In the genomic region with DNA sequence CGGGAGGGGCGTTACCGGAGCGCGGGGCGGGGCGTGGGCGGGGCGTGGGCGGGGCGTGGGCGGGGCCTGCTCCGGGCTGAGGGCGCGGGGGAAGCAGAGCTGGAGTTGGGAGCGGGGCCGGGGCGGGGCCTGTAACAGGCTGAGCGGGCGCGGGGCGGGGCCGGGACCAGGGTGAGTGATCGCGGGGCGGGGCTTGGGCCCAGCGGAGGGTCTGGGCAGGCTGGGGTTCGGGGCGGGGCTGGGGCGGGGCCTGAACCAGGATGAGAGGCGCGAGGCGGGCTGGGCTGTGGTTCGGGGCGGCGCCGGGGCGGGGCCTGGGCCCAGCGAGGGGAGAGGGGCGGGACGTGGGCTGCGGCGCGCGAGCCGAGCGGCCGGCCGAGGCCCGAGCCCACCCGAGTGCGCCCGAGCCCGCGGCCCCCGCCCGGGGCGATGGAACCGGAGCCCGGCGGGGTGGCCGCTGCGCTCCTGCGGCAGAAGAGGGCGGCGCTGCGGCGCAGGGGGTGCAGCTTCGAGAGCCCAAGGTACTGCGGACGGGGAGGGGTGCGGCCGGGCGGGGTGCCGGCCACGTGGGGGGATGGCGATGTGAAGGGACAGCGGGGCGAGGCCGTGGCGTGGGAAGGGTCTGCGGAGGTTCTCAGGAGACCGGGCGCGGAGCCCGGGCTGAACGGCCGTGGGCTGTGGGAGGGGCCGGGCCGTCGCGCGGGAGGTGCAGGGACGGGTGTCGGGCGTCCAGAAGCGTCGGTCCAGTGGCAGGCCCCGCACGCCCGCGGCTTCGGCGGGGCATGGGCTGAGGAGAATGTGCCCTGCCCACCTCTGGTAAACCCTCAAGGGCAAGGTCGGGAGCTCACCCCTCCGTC, we compare ENCODE assay signal across 8 cellular contexts. TPM values are rescaled to one million over a fixed set of nuclear protein-coding genes. Genes with fewer than 3 reads are reported as not detected.
DNase-seq lines count a peak whose midpoint lies in the region; ATAC-seq and TF ChIP-seq lines count a peak whose summit lies in the region.

No MANE protein-coding gene starts in this region.

- no peaks in the 10 kb centered on the region for H3K36me3 ChIP-seq in liver (ENCODE audit: control insufficient read depth in 4 of 4, insufficient read depth in 3 of 4, low read depth in 1 of 4, low read length in 3 of 4)

- H3K4me3 ChIP-seq in liver (ENCODE audit: low read depth in 1 of 3, low read length in 3 of 3): peak overlapping the region; percentile 58 to 79 (median 75)

- no peaks in the 10 kb centered on the region for H3K9me3 ChIP-seq in liver (ENCODE audit: control insufficient read depth in 4 of 4, low read length in 3 of 4)

- no peak overlapping the region for H3K27ac ChIP-seq in liver (ENCODE audit: low read depth in 1 of 2, low read length in 2 of 2)

- H3K4me1 ChIP-seq in liver (ENCODE audit: control insufficient read depth in 4 of 4, insufficient read depth in 4 of 4, low read length in 3 of 4): peaks cover 0 to 13% (median 5%) of the 10 kb centered on the region in 4 donors

- 2% methylated on average over 106 of the region's 106 CpGs for WGBS in liver

- no peak for TF ChIP-seq CTCF in liver (IDR thresholded peaks at IDR 0.05; ENCODE audit: low read depth, low read length, missing input control)

- ATAC-seq in GM19023 (IDR thresholded peaks at IDR 0.05; ENCODE audit: unreplicated experiment) (peak; percentile 51), HG03280 (IDR thresholded peaks at IDR 0.05; ENCODE audit: unreplicated experiment) (peak; percentile 57)

- no peak overlapping the region for H3K9ac ChIP-seq in liver (ENCODE audit: low read depth in 1 of 2, low read length in 2 of 2)

- no peak for TF ChIP-seq RAD21 in liver (IDR thresholded peaks at IDR 0.05)

- DNase-seq in A172 (ENCODE audit: low spot score) (peak; percentile 89), NCI-H524 (lab: John Stamatoyannopoulos, UW) (peak; percentile 83 to 93), dermis blood vessel endothelial cell (peak; percentile 93)
- DNase-seq in activated CD4-positive, alpha-beta T cell treated with anti-CD3 and anti-CD28 coated beads, Interleukin-2, amount 50 U/mL, for 4 hours: peak; percentile 92 to 94
- DNase-seq in stimulated activated CD4-positive, alpha-beta T cell treated with anti-CD3 and anti-CD28 coated beads, Interleukin-2, amount 100 ng/mL, for 4 hours (ENCODE audit: low read depth): peak; percentile 93

- no peaks in the 10 kb centered on the region for H3K27me3 ChIP-seq in liver (ENCODE audit: control insufficient read depth in 4 of 4, insufficient read depth in 4 of 4, low read length in 3 of 4)

TF ChIP-seq in liver, 16 proteins besides CTCF, POLR2A, EP300 and RAD21:
- TF ChIP-seq SP1 (IDR thresholded peaks at IDR 0.05) (peak; percentile 61), HNF4G (IDR thresholded peaks at IDR 0.05) (no peak)

RNA-seq across cellular contexts. Expression of a gene that starts 39.5 kb away (rescaled TPM):
- total RNA-seq in A172 (2014; rRNA removed; shearing (Covaris generic)): 5.8 and 6.3 TPM in 2 replicates
- total RNA-seq in dermis blood vessel endothelial cell (2.4 and 3.4 TPM in 2 replicates), liver (1 to 10 TPM in 1 of 2 donors, under 1 TPM in 1; 0.89 to 6.7 TPM)
- 1 to 10 TPM; 1.1 to 5.9 TPM for polyA plus RNA-seq in liver
